Comparison of ENCODE assay signal across 16 cellular contexts in genomic region chr7:1053002-1053411, GRCh38. TPM values are rescaled to one million over a fixed set of nuclear protein-coding genes. Genes with fewer than 3 reads are reported as not detected.
DNase-seq lines count a peak whose midpoint lies in the region; TF ChIP-seq lines count a peak whose summit lies in the region.
"Had no signal": no experiment of that assay in that cellular context is flagged by ENCODE, and none has a peak within 500 bp of the region (broad histone marks: within the 10 kb centered on the region; RNA-seq: fewer than 3 reads in every experiment).

No MANE protein-coding gene starts in this region.

- intact Hi-C loops in stomach (cut with DNase I; ENCODE audit: low total_unique reads): no loop called here
- intact Hi-C loops in activated CD4-positive, alpha-beta memory T cell treated with anti-CD3 and anti-CD28 coated beads for 36 hours (cut with micrococcal nuclease): no loop called here

- H3K9ac ChIP-seq in HUES64 (ENCODE audit: low read depth, low read length): peak overlapping the region; percentile 66

- peak; percentile 86 for DNase-seq in chondrocyte (ENCODE audit: low spot score)
- DNase-seq in iPS-NIHi11 (ENCODE audit: low spot score): peak; percentile 70
- DNase-seq in stomach: no peak
- DNase-seq in SKM-1 (lab: John Stamatoyannopoulos, UW; ENCODE audit: unreplicated experiment): no peak
- no peak for DNase-seq in activated CD4-positive, alpha-beta memory T cell treated with anti-CD3 and anti-CD28 coated beads for 36 hours
- DNase-seq in HPDE6-E6E7 (ENCODE audit: extremely low spot score): no peak
- no peak for DNase-seq in stimulated activated CD4-positive, alpha-beta T cell treated with anti-CD3 and anti-CD28 coated beads, Interleukin-4, amount 100 ng/mL, for 4 hours
- DNase-seq: activated T-cell treated with anti-CD3 and anti-CD28 coated beads, Interleukin-2, amount 50 U/mL, for 48 hours; BE2C; EL; NCI-H1092 treated with DMSO at 0.1 percent for 48 hours; NCI-H510A; SHP77 treated with DMSO at 0.1 percent for 48 hours; stimulated activated CD8-positive, alpha-beta memory T cell treated with anti-CD3 and anti-CD28 coated beads, Interleukin-4, amount 100 ng/mL, for 48 hours had no signal

- no peaks in the 10 kb centered on the region for H3K27me3 Mint-ChIP-seq in chondrocyte (ENCODE audit: low read depth)
- no peaks in the 10 kb centered on the region for H3K27me3 Mint-ChIP-seq in activated CD4-positive, alpha-beta memory T cell treated with anti-CD3 and anti-CD28 coated beads for 36 hours

- H3K4me3 ChIP-seq in HUES64 (ENCODE audit: low read length) (no peak overlapping the region), stomach (no peak overlapping the region)

- H3K36me3 ChIP-seq in HUES64 (ENCODE audit: insufficient read depth, low read length) (peaks cover 3% of the 10 kb centered on the region; the same call in 1 of the 2 replicates), stomach (peaks cover 0 to 9% (median 8%) of the 10 kb centered on the region in 4 donors)

- no peak overlapping the region for H3K27ac Mint-ChIP-seq in chondrocyte (ENCODE audit: unreplicated experiment)
- H3K27ac Mint-ChIP-seq in activated CD4-positive, alpha-beta memory T cell treated with anti-CD3 and anti-CD28 coated beads for 36 hours: no peak overlapping the region

- no peaks in the 10 kb centered on the region for H3K9me3 ChIP-seq in HUES64 (ENCODE audit: insufficient read depth, low read depth, low read length)
- H3K9me3 ChIP-seq in stomach: no peaks in the 10 kb centered on the region
- H3K9me3 ChIP-seq: BE2C had no signal

- H3K27ac ChIP-seq in HUES64 (ENCODE audit: low read depth, low read length) (peak overlapping the region; percentile 70), stomach (peak overlapping the region; percentile 31 to 93 (median 77))

- CTCF ChIA-PET in activated CD4-positive, alpha-beta memory T cell treated with anti-CD3 and anti-CD28 coated beads for 36 hours (lab: Charles Lee): interaction anchor here (0.7 to 1.6 kb wide), 3 partner anchors 8 to 870 kb away, joined by 3 to 6 read pairs (median 3); partner anchors contain the start of gene GPR146

- H3K27me3 ChIP-seq in HUES64 (ENCODE audit: insufficient read depth, low read length) (no peaks in the 10 kb centered on the region), stomach (no peaks in the 10 kb centered on the region)
- H3K27me3 ChIP-seq: BE2C had no signal

- 66% methylated on average over 17 of the region's 17 CpGs for WGBS in HUES64
- WGBS in stomach, 5 donors: 60 to 83% (median 70%) methylated on average over 14 to 17 of the region's 17 CpGs

- H3K9me3 Mint-ChIP-seq in chondrocyte (ENCODE audit: low read depth): no peaks in the 10 kb centered on the region
- H3K9me3 Mint-ChIP-seq in activated CD4-positive, alpha-beta memory T cell treated with anti-CD3 and anti-CD28 coated beads for 36 hours: no peaks in the 10 kb centered on the region

- H3K4me1 ChIP-seq in HUES64 (ENCODE audit: insufficient read depth, low read length) (peaks cover 10% of the 10 kb centered on the region), stomach (peaks cover 65 to 97% (median 92%) of the 10 kb centered on the region in 4 donors)

- POLR2A ChIA-PET in activated CD4-positive, alpha-beta memory T cell treated with anti-CD3 and anti-CD28 coated beads for 36 hours (lab: Charles Lee): no interaction called here

- TF ChIP-seq POLR2A in stomach (IDR thresholded peaks at IDR 0.05): no peak

- no peak for TF ChIP-seq CTCF in chondrocyte (IDR thresholded peaks at IDR 0.05)
- no peak for TF ChIP-seq CTCF in stomach (IDR thresholded peaks at IDR 0.05)

- no peaks in the 10 kb centered on the region for H3K36me3 Mint-ChIP-seq in chondrocyte (ENCODE audit: low read depth)
- H3K36me3 Mint-ChIP-seq in activated CD4-positive, alpha-beta memory T cell treated with anti-CD3 and anti-CD28 coated beads for 36 hours: peaks cover 1% of the 10 kb centered on the region

- no peak overlapping the region for H3K4me3 Mint-ChIP-seq in chondrocyte (ENCODE audit: unreplicated experiment)
- no peak overlapping the region for H3K4me3 Mint-ChIP-seq in activated CD4-positive, alpha-beta memory T cell treated with anti-CD3 and anti-CD28 coated beads for 36 hours

- H3K4me1 Mint-ChIP-seq in chondrocyte (ENCODE audit: low read depth): no peaks in the 10 kb centered on the region
- peaks cover 47% of the 10 kb centered on the region for H3K4me1 Mint-ChIP-seq in activated CD4-positive, alpha-beta memory T cell treated with anti-CD3 and anti-CD28 coated beads for 36 hours (ENCODE audit: low read depth)

- TF ChIP-seq EP300 in stomach (IDR thresholded peaks at IDR 0.05): peak; percentile 20

RNA-seq across cellular contexts. Expression of gene GPR146, which starts 8.7 kb away (rescaled TPM):
- 0.60 TPM for polyA plus RNA-seq in HUES64 (2013, experiment 1 of 2)
- 1.3 TPM for polyA plus RNA-seq in HUES64 (2013, experiment 2 of 2)
- total RNA-seq in chondrocyte (1.4 to 4.4 TPM (median 3.8 TPM) in 3 replicates), stomach (10 to 100 TPM in 1 of 5 donors, 1 to 10 TPM in 4; 2.0 to 13.6 (median 4.4) TPM)
- polyA plus RNA-seq in stomach: 10 to 100 TPM in 2 of 3 donors, 1 to 10 TPM in 1; 6.4 to 14.6 (median 10.8) TPM
- 1 to 10 TPM; 1.6 to 2.1 TPM for total RNA-seq in activated CD4-positive, alpha-beta memory T cell treated with anti-CD3 and anti-CD28 coated beads for 36 hours
- polyA plus RNA-seq: neural cell had no signal

RNA-seq across cellular contexts. Expression of gene GPER1, which starts 34.9 kb away (rescaled TPM):
- polyA plus RNA-seq in HUES64 (2013, experiment 1 of 2): 0.40 TPM
- polyA plus RNA-seq in HUES64 (2013, experiment 2 of 2): 0.38 TPM
- total RNA-seq in chondrocyte (5.7 to 9.9 TPM (median 9.5 TPM) in 3 replicates), stomach (10 to 100 TPM in 2 of 5 donors, 1 to 10 TPM in 1, under 1 TPM in 1, not detected in 1; 0.58 to 18.3 (median 9.7) TPM)
- 10 to 100 TPM; 21.9 to 31.2 (median 26.0) TPM for polyA plus RNA-seq in stomach
- total RNA-seq in activated CD4-positive, alpha-beta memory T cell treated with anti-CD3 and anti-CD28 coated beads for 36 hours: under 1 TPM; 0.12 to 0.22 TPM
- polyA plus RNA-seq: neural cell had no signal

Comparison
In these comparisons a context has a peak if more than half of its experiments do, and no peak if none do; other contexts are left out.
1. DNase-seq: peak in chondrocyte (single experiment) and iPS-NIHi11 (single experiment); none in stomach (single experiment), SKM-1 (single experiment), activated CD4-positive, alpha-beta memory T cell treated with anti-CD3 and anti-CD28 coated beads for 36 hours (single experiment), HPDE6-E6E7 (single experiment) and stimulated activated CD4-positive, alpha-beta T cell treated with anti-CD3 and anti-CD28 coated beads, Interleukin-4, amount 100 ng/mL, for 4 hours (0 of 2).